Comparison of ENCODE assay signal across 21 cellular contexts in the genomic region with DNA sequence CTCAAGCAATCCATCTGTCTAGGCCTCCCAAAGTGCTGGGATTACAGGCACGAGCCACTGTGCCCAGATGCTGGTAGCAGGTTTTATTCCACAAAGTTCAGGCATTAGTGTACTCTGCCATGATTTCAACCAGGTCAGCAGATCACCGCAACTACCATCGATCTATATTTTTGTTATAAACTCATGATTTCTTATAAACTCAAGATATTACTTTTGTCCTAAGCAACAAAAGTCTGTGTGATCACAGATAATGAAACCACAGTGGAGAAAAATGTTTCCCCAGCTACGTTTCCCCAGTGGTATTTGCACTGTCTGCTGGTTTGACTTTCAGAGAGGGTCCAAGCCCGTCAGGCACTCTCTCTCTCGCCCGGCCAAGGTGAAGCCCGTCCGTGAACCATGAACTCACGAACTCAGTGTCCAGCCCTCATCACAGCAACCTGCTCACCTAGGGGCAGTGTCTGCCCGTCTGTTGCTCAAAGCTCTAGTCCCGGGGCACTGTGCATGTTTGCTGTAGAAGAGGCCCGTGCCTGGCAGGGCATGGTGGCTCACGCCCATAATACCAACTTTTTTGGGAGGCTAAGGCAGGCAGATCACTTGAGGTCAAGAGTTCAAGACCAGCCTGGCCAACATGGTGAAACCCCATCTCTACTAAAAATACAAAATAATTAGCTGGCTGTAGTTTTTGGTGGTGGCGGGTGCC. TPM values are rescaled to one million over a fixed set of nuclear protein-coding genes. Genes with fewer than 3 reads are reported as not detected.
A peak's percentile ranks its signal among the peaks of the same experiment; 100 is the strongest.
DNase-seq lines count a peak whose midpoint lies in the region; ATAC-seq, FAIRE-seq and TF ChIP-seq lines count a peak whose summit lies in the region.
"Had no signal": no experiment of that assay in that cellular context is flagged by ENCODE, and none has a peak within 500 bp of the region (broad histone marks: within the 10 kb centered on the region; RNA-seq: fewer than 3 reads in every experiment).

No MANE protein-coding gene starts in this region.

- H3K9me3 Mint-ChIP-seq in astrocyte (ENCODE audit: unreplicated experiment) = no peaks in the 10 kb centered on the region
- H3K9me3 Mint-ChIP-seq: CD4-positive, CD25-positive, alpha-beta regulatory T cell; CD8-positive, alpha-beta T cell; HFFc6 had no signal

- POLR2A ChIA-PET in RWPE1 (lab: Yijun Ruan, JAX; ENCODE audit: low non-redundant PET) = interaction anchor here (0.6 kb wide), 1 partner anchor 9 kb away, joined by 3 read pairs; no protein-coding TSS in a partner anchor

- H3K36me3 ChIP-seq in astrocyte (ENCODE audit: insufficient read depth, low read length) = no peaks in the 10 kb centered on the region
- no peaks in the 10 kb centered on the region for H3K36me3 ChIP-seq in pancreas

- H3K36me3 Mint-ChIP-seq in astrocyte (ENCODE audit: low read depth, unreplicated experiment) = peaks cover 5% of the 10 kb centered on the region
- H3K36me3 Mint-ChIP-seq: CD4-positive, CD25-positive, alpha-beta regulatory T cell; CD8-positive, alpha-beta T cell had no signal

- no peak overlapping the region for H2AFZ ChIP-seq in astrocyte (ENCODE audit: low read depth, low read length)

- CTCF ChIA-PET in RWPE1 (lab: Yijun Ruan, JAX) = interaction anchor here (0.7 kb wide), 1 partner anchor 500 kb away, joined by 3 read pairs; no protein-coding TSS in a partner anchor

- no peak overlapping the region for H3K27ac Mint-ChIP-seq in astrocyte (ENCODE audit: unreplicated experiment)
- H3K27ac Mint-ChIP-seq: B cell; CD4-positive, CD25-positive, alpha-beta regulatory T cell; CD8-positive, alpha-beta T cell; HFFc6 had no signal

- DNase-seq in RWPE1 (ENCODE audit: low spot score) = no peak
- no peak for DNase-seq in astrocyte (ENCODE audit: low read depth)
- no peak for DNase-seq in activated naive CD4-positive, alpha-beta T cell treated with Interleukin-2 at 50 U/mL for 16 hours
- no peak for DNase-seq in pancreas
- DNase-seq: Caco-2; CD4-positive, CD25-positive, alpha-beta regulatory T cell; CD8-positive, alpha-beta T cell; DMS153; DND-41; GOT3; HFFc6 had no signal

- no peak for TF ChIP-seq CTCF in 22Rv1 (IDR thresholded peaks at IDR 0.05)
- no peak for TF ChIP-seq CTCF in RWPE1 (conservative IDR thresholded peaks at IDR 0.05; ENCODE audit: low read depth)
- TF ChIP-seq CTCF in astrocyte (IDR thresholded peaks at IDR 0.05; ENCODE audit: insufficient read depth, low read depth, low read length) = no peak
- no peak for TF ChIP-seq CTCF in pancreas (IDR thresholded peaks at IDR 0.05)

- no peaks in the 10 kb centered on the region for H3K9me3 ChIP-seq in astrocyte (ENCODE audit: insufficient read depth, low read depth, low read length)
- no peaks in the 10 kb centered on the region for H3K9me3 ChIP-seq in pancreas
- H3K9me3 ChIP-seq: BLaER1, Caco-2, HAP-1 had no signal

- no peaks in the 10 kb centered on the region for H3K79me2 ChIP-seq in astrocyte (ENCODE audit: insufficient read depth, low read length)

- 86 to 89% methylated on average over 15 of the region's 15 CpGs for WGBS in pancreas, 2 donors

- intact Hi-C loops in pancreas (cut with DNase I) = no loop called here

- H3K4me2 ChIP-seq in astrocyte (ENCODE audit: low read length) = no peak overlapping the region
- H3K4me2 ChIP-seq: BLaER1 had no signal

- H3K27me3 ChIP-seq in astrocyte (ENCODE audit: insufficient read depth, low read length) (peaks cover 3% of the 10 kb centered on the region), pancreas (no peaks in the 10 kb centered on the region)

- H3K4me3 ChIP-seq in astrocyte (ENCODE audit: insufficient read depth, low read depth, low read length) = no peak overlapping the region
- H3K4me3 ChIP-seq in pancreas = no peak overlapping the region
- H3K4me3 ChIP-seq: BLaER1, HAP-1 had no signal

- H3K4me1 ChIP-seq in astrocyte (ENCODE audit: insufficient read depth, low read length) (no peaks in the 10 kb centered on the region), pancreas (no peaks in the 10 kb centered on the region)
- H3K4me1 ChIP-seq: Caco-2, HAP-1 had no signal

- peak overlapping the region; percentile 1 for H3K4me3 Mint-ChIP-seq in astrocyte (ENCODE audit: unreplicated experiment)
- H3K4me3 Mint-ChIP-seq: B cell; CD4-positive, CD25-positive, alpha-beta regulatory T cell; CD8-positive, alpha-beta T cell; HFFc6 had no signal

- 0 out of 2 replicates have a peak overlapping the region, but pooled peaks have one; percentile 5 for H3K27ac ChIP-seq in 22Rv1
- H3K27ac ChIP-seq in RWPE1 = peak overlapping the region; percentile 4
- no peak overlapping the region for H3K27ac ChIP-seq in astrocyte (ENCODE audit: low read depth, low read length)
- H3K27ac ChIP-seq in pancreas = no peak overlapping the region
- H3K27ac ChIP-seq: BLaER1, C4-2B had no signal

- no peak overlapping the region for H3K9ac ChIP-seq in astrocyte (ENCODE audit: low read length)
- H3K9ac ChIP-seq: BLaER1 had no signal

- FAIRE-seq in astrocyte (lab: Jason Lieb, UNC) = no peak
- no peak for FAIRE-seq in pancreas (lab: Jason Lieb, UNC)
- FAIRE-seq: A204.1, G401.6, GM12892, H54 had no signal

- ATAC-seq in HG03378 (IDR thresholded peaks at IDR 0.05; ENCODE audit: unreplicated experiment) (no peak), pancreas (no peak)
- ATAC-seq: CD8-positive, alpha-beta T cell had no signal

- H4K20me1 ChIP-seq in astrocyte (ENCODE audit: insufficient read depth, low read length) = peaks cover 12% of the 10 kb centered on the region

- peaks cover under 1% of the 10 kb centered on the region for H3K4me1 Mint-ChIP-seq in astrocyte (ENCODE audit: low read depth, unreplicated experiment)

- H3K27me3 Mint-ChIP-seq in astrocyte (ENCODE audit: low read depth, unreplicated experiment) = peaks cover 16% of the 10 kb centered on the region

RNA-seq across cellular contexts. Expression of a gene that starts 7.0 kb away (rescaled TPM):
- total RNA-seq in astrocyte (3.9 and 6.6 TPM in 2 replicates), pancreas (under 1 TPM; 0.14 to 0.87 (median 0.42) TPM)
- 1 to 10 TPM in 1 of 2 donors, under 1 TPM in 1; 0.87 to 1.1 TPM for polyA plus RNA-seq in pancreas

RNA-seq across cellular contexts. Expression of a gene that starts 22.7 kb away (rescaled TPM):
- 55.5 and 55.6 TPM in 2 replicates for total RNA-seq in astrocyte
- 10 to 100 TPM; 14.2 to 29.9 (median 23.1) TPM for total RNA-seq in pancreas
- 100 to 1,000 TPM in 1 of 2 donors, 10 to 100 TPM in 1; 90.4 to 111 TPM for polyA plus RNA-seq in pancreas

RNA-seq across cellular contexts. Expression of a gene that starts 27.6 kb away (rescaled TPM):
- total RNA-seq in astrocyte (36.7 and 42.8 TPM in 2 replicates), pancreas (10 to 100 TPM; 42.0 to 52.8 (median 48.1) TPM)
- polyA plus RNA-seq in pancreas = 10 to 100 TPM; 46.1 to 50.0 TPM

RNA-seq across cellular contexts. Expression of a gene that starts 58.7 kb away (rescaled TPM):
- 11.2 and 12.6 TPM in 2 replicates for total RNA-seq in astrocyte
- 10 to 100 TPM; 17.5 to 18.9 (median 18.3) TPM for total RNA-seq in pancreas
- polyA plus RNA-seq in pancreas = 10 to 100 TPM; 20.3 to 30.5 TPM

Comparison
In these comparisons a context has a peak if more than half of its experiments do, and no peak if none do; other contexts are left out.
1. H3K27ac ChIP-seq: peak in 22Rv1 (single experiment) and RWPE1 (single experiment); none in astrocyte (single experiment) and pancreas (0 of 4).